Comparison of ENCODE assay signal across 13 cellular contexts in the genomic region with DNA sequence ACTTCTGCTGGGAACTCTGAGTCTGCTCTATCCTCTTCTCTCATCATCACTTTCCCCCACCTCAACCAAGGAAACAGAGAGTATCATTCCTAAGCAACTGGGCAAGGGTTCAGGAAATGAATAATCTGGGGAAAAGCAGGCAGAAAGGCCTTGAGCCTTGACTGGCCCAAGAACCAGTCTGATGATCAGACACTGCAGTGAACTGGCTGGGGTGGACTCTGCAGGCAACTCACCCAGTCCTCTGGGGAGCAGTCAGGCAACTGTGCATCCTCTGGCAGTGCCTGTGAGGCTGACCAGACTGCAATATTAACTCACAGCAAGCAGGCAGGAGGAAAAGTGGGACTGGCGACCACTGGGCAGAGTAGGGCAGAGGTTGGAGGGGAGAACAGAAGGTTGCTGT. TPM values are rescaled to one million over a fixed set of nuclear protein-coding genes. Genes with fewer than 3 reads are reported as not detected.
DNase-seq lines count a peak whose midpoint lies in the region; ATAC-seq and TF ChIP-seq lines count a peak whose summit lies in the region.
"Had no signal": no experiment of that assay in that cellular context is flagged by ENCODE, and none has a peak within 500 bp of the region (broad histone marks: within the 10 kb centered on the region; RNA-seq: fewer than 3 reads in every experiment).

No MANE protein-coding gene starts in this region.

- TF ChIP-seq CTCF in stomach (IDR thresholded peaks at IDR 0.05): no peak

- TF ChIP-seq POLR2A in stomach (IDR thresholded peaks at IDR 0.05): no peak

- no peaks in the 10 kb centered on the region for H3K9me3 Mint-ChIP-seq in stimulated activated naive CD8-positive, alpha-beta T cell treated with anti-CD3 and anti-CD28 coated beads, Interleukin-15, Interleukin-2, amounts not matched to agents 100 ng/mL and 50 ng/mL, for 24 hours
- H3K9me3 Mint-ChIP-seq in activated naive CD8-positive, alpha-beta T cell treated with anti-CD3 and anti-CD28 coated beads, Interleukin-2, amount 50 U/mL, for 24 hours: no peaks in the 10 kb centered on the region

- no peak for TF ChIP-seq EP300 in stomach (IDR thresholded peaks at IDR 0.05)

- no peak overlapping the region for H3K27ac ChIP-seq in stomach
- H3K27ac ChIP-seq: BLaER1, colonic mucosa, HL-60, right lobe of liver had no signal

- peaks cover 20 to 37% (median 26%) of the 10 kb centered on the region in 4 donors for H3K4me1 ChIP-seq in stomach
- H3K4me1 ChIP-seq: colonic mucosa had no signal

- DNase-seq in stimulated activated naive CD8-positive, alpha-beta T cell treated with anti-CD3 and anti-CD28 coated beads, Interleukin-15, Interleukin-2, amounts not matched to agents 100 U/mL and 50 U/mL, for 24 hours: no peak
- no peak for DNase-seq in activated naive CD8-positive, alpha-beta T cell treated with anti-CD3 and anti-CD28 coated beads, Interleukin-2, amount 50 U/mL, for 24 hours
- DNase-seq in kidney tubule cell (ENCODE audit: low spot score) (peak; percentile 50), cardiac septum (ENCODE audit: low spot score) (no peak), DMS153 (lab: John Stamatoyannopoulos, UW) (no peak), stomach (no peak)
- DNase-seq: colonic mucosa, NCI-H1105 treated with DMSO at 0.1 percent for 48 hours, right lobe of liver had no signal

- H3K4me3 Mint-ChIP-seq in stimulated activated naive CD8-positive, alpha-beta T cell treated with anti-CD3 and anti-CD28 coated beads, Interleukin-15, Interleukin-2, amounts not matched to agents 100 ng/mL and 50 ng/mL, for 24 hours: peak overlapping the region; percentile 81
- peak overlapping the region; percentile 77 for H3K4me3 Mint-ChIP-seq in activated naive CD8-positive, alpha-beta T cell treated with anti-CD3 and anti-CD28 coated beads, Interleukin-2, amount 50 U/mL, for 24 hours

- no peak overlapping the region for H3K27ac Mint-ChIP-seq in stimulated activated naive CD8-positive, alpha-beta T cell treated with anti-CD3 and anti-CD28 coated beads, Interleukin-15, Interleukin-2, amounts not matched to agents 100 ng/mL and 50 ng/mL, for 24 hours
- no peak overlapping the region for H3K27ac Mint-ChIP-seq in activated naive CD8-positive, alpha-beta T cell treated with anti-CD3 and anti-CD28 coated beads, Interleukin-2, amount 50 U/mL, for 24 hours

- no peaks in the 10 kb centered on the region for H3K27me3 ChIP-seq in stomach
- H3K27me3 ChIP-seq: right lobe of liver had no signal

- H3K36me3 Mint-ChIP-seq in stimulated activated naive CD8-positive, alpha-beta T cell treated with anti-CD3 and anti-CD28 coated beads, Interleukin-15, Interleukin-2, amounts not matched to agents 100 ng/mL and 50 ng/mL, for 24 hours (ENCODE audit: low read depth): no peaks in the 10 kb centered on the region
- H3K36me3 Mint-ChIP-seq in activated naive CD8-positive, alpha-beta T cell treated with anti-CD3 and anti-CD28 coated beads, Interleukin-2, amount 50 U/mL, for 24 hours (ENCODE audit: low read depth): no peaks in the 10 kb centered on the region

- no peaks in the 10 kb centered on the region for H3K36me3 ChIP-seq in stomach
- H3K36me3 ChIP-seq: BLaER1, colonic mucosa, right lobe of liver had no signal

- H3K4me3 ChIP-seq in stomach: no peak overlapping the region
- H3K4me3 ChIP-seq: right lobe of liver had no signal

- WGBS in stomach, 5 donors: 84 to 100% (median 90%) methylated on average over 1 of the region's 1 CpG

- intact Hi-C loops in cardiac septum (cut with DNase I): no loop called here
- intact Hi-C loops in stomach (cut with DNase I; ENCODE audit: low total_unique reads): no loop called here

- ATAC-seq in stimulated activated naive CD8-positive, alpha-beta T cell treated with anti-CD3 and anti-CD28 coated beads, Interleukin-15, Interleukin-2, amounts not matched to agents 100 U/mL and 50 U/mL, for 24 hours: no peak
- no peak for ATAC-seq in activated naive CD8-positive, alpha-beta T cell treated with anti-CD3 and anti-CD28 coated beads, Interleukin-2, amount 50 U/mL, for 24 hours
- no peak for ATAC-seq in GM18907 (IDR thresholded peaks at IDR 0.05; ENCODE audit: unreplicated experiment)

- peaks cover 19% of the 10 kb centered on the region for H3K4me1 Mint-ChIP-seq in stimulated activated naive CD8-positive, alpha-beta T cell treated with anti-CD3 and anti-CD28 coated beads, Interleukin-15, Interleukin-2, amounts not matched to agents 100 ng/mL and 50 ng/mL, for 24 hours (ENCODE audit: low read depth)
- peaks cover 16% of the 10 kb centered on the region for H3K4me1 Mint-ChIP-seq in activated naive CD8-positive, alpha-beta T cell treated with anti-CD3 and anti-CD28 coated beads, Interleukin-2, amount 50 U/mL, for 24 hours

- no peaks in the 10 kb centered on the region for H3K9me3 ChIP-seq in stomach
- H3K9me3 ChIP-seq: BLaER1, colonic mucosa, right lobe of liver had no signal

- peaks cover 28% of the 10 kb centered on the region for H3K27me3 Mint-ChIP-seq in stimulated activated naive CD8-positive, alpha-beta T cell treated with anti-CD3 and anti-CD28 coated beads, Interleukin-15, Interleukin-2, amounts not matched to agents 100 ng/mL and 50 ng/mL, for 24 hours
- H3K27me3 Mint-ChIP-seq in activated naive CD8-positive, alpha-beta T cell treated with anti-CD3 and anti-CD28 coated beads, Interleukin-2, amount 50 U/mL, for 24 hours: peaks cover 24% of the 10 kb centered on the region

RNA-seq across cellular contexts. Expression of gene ANKRD35, which starts 1.0 kb away (rescaled TPM):
- total RNA-seq in cardiac septum (0.73 TPM), stomach (1 to 10 TPM in 2 of 5 donors, under 1 TPM in 1, not detected in 2; 0.58 to 1.7 (median 1.2) TPM)
- 1 to 10 TPM; 5.4 to 10.0 (median 5.8) TPM for polyA plus RNA-seq in stomach

RNA-seq across cellular contexts. Expression of gene ITGA10, which starts 25.2 kb away (rescaled TPM):
- total RNA-seq in cardiac septum: 3.8 TPM
- 1 to 10 TPM in 4 of 5 donors, under 1 TPM in 1; 0.58 to 9.0 (median 5.5) TPM for total RNA-seq in stomach
- polyA plus RNA-seq in stomach: 1 to 10 TPM in 2 of 3 donors, under 1 TPM in 1; 0.37 to 2.7 (median 1.7) TPM

RNA-seq across cellular contexts. Expression of gene PIAS3, which starts 25.8 kb away (rescaled TPM):
- total RNA-seq in cardiac septum (19.7 TPM), stomach (10 to 100 TPM in 4 of 5 donors, 1 to 10 TPM in 1; 4.1 to 65.9 (median 29.0) TPM)
- 10 to 100 TPM; 11.8 to 28.9 (median 19.2) TPM for polyA plus RNA-seq in stomach

RNA-seq across cellular contexts. Expression of gene PEX11B, which starts 33.8 kb away (rescaled TPM):
- total RNA-seq in cardiac septum: 17.4 TPM
- total RNA-seq in stomach: 10 to 100 TPM; 15.6 to 42.3 (median 25.2) TPM
- 10 to 100 TPM; 23.0 to 46.6 (median 38.4) TPM for polyA plus RNA-seq in stomach

RNA-seq across cellular contexts. Expression of gene NUDT17, which starts 39.2 kb away (rescaled TPM):
- total RNA-seq in cardiac septum (2.7 TPM), stomach (10 to 100 TPM in 1 of 5 donors, 1 to 10 TPM in 3, not detected in 1; 3.2 to 18.3 (median 6.6) TPM)
- polyA plus RNA-seq in stomach: 1 to 10 TPM in 2 of 3 donors, under 1 TPM in 1; 0.61 to 3.0 (median 1.7) TPM
